In the genomic region with DNA sequence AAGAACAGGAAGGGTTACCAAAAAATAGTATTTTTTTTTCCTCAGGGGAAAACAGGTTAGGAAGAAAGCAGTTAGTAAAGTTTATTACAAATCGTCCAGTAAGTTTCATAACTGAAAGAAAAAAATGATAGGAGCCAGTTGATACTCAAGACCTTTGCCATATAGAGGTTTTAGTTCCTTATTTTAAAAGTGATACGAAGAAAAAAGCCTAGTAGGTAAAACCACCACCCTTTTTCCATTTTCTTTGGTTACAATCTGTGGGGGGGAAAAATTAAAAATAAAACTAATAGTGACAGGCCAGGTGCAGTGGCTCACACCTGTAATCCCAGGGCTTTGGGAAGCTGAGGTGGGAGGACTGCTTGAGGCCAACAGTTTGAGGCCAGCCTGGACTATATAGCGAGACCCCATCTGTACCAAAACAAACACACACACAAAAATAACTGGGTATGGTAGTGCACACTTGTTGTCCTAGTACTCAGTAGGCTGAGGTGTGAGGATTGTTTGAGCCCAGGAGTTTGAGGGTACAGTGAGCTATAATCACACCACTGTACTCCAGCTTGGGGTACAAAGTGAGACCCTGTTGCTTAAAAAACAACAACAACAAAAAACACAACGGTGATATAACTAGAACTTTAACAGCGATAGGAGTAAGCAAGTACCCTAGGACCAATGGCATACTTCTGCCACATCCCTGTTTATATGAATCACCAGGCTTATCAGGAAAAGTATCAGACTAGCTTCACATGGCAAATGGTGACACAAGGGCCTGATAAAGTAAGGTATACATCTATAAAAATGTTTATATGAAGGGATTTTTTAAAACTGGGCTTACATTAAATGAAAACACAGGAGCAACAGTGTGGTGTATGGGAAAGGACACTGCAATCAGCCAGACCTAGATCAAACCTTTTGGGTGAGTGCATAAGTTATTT, we compare ENCODE assay signal across 13 cellular contexts. TPM values are rescaled to one million over a fixed set of nuclear protein-coding genes. Genes with fewer than 3 reads are reported as not detected.
DNase-seq lines count a peak whose midpoint lies in the region; ATAC-seq, FAIRE-seq and TF ChIP-seq lines count a peak whose summit lies in the region.
"Had no signal": no experiment of that assay in that cellular context is flagged by ENCODE, and none has a peak within 500 bp of the region (broad histone marks: within the 10 kb centered on the region; RNA-seq: fewer than 3 reads in every experiment).

No MANE protein-coding gene starts in this region.

- H3K36me3 ChIP-seq in left ventricle myocardium inferior: peaks cover 16% of the 10 kb centered on the region
- H3K36me3 ChIP-seq: ovary had no signal

- H3K9me3 ChIP-seq in left ventricle myocardium inferior (replicated peaks): no peaks in the 10 kb centered on the region
- H3K9me3 ChIP-seq: ovary had no signal

- ATAC-seq in GM21526 (IDR thresholded peaks at IDR 0.05; ENCODE audit: low FRiP score, unreplicated experiment): no peak
- ATAC-seq: left ventricle myocardium superior had no signal

- H3K36me3 Mint-ChIP-seq in dendritic cell treated with granulocyte-macrophage colony-stimulating factor and Interleukin-4, amounts not matched to agents 40 ng/mL and 50 ng/mL, for 4 days (ENCODE audit: low read depth): peaks cover 33% of the 10 kb centered on the region

- no peak for DNase-seq in GM18507 (ENCODE audit: extremely low spot score, insufficient read length, low read depth)
- DNase-seq in RPMI7951 (ENCODE audit: low read depth): peak; percentile 3
- DNase-seq in H4 (ENCODE audit: low spot score): no peak
- no peak for DNase-seq in left ventricle myocardium inferior
- DNase-seq in D341Med (ENCODE audit: low spot score): no peak
- DNase-seq: left ventricle myocardium superior; NCI-H1436; ovary; stimulated activated CD4-positive, alpha-beta T cell treated with anti-CD3 and anti-CD28 coated beads, Interleukin-1b, Interleukin-23, amount 100 ng/mL, for 48 hours had no signal

- peak overlapping the region; percentile 32 for H3K27ac ChIP-seq in 22Rv1
- no peak overlapping the region for H3K27ac ChIP-seq in left ventricle myocardium inferior (replicated peaks)
- H3K27ac ChIP-seq: ovary had no signal

- peaks cover 81% of the 10 kb centered on the region for H3K4me1 ChIP-seq in left ventricle myocardium inferior

- no peak overlapping the region for H3K4me3 Mint-ChIP-seq in dendritic cell treated with granulocyte-macrophage colony-stimulating factor and Interleukin-4, amounts not matched to agents 40 ng/mL and 50 ng/mL, for 4 days

- no peaks in the 10 kb centered on the region for H3K27me3 Mint-ChIP-seq in dendritic cell treated with granulocyte-macrophage colony-stimulating factor and Interleukin-4, amounts not matched to agents 40 ng/mL and 50 ng/mL, for 4 days

- intact Hi-C loops in dendritic cell treated with granulocyte-macrophage colony-stimulating factor and Interleukin-4, amounts not matched to agents 40 ng/mL and 50 ng/mL, for 4 days (cut with micrococcal nuclease): no loop called here
- intact Hi-C loops in left ventricle myocardium inferior (cut with micrococcal nuclease): no loop called here

- peak; percentile 45 for FAIRE-seq in GM18507 (lab: Jason Lieb, UNC)
- FAIRE-seq: colon had no signal

- H3K4me3 ChIP-seq in left ventricle myocardium inferior: no peak overlapping the region
- H3K4me3 ChIP-seq: ovary had no signal

- no peak for TF ChIP-seq CTCF in 22Rv1 (IDR thresholded peaks at IDR 0.05)
- TF ChIP-seq CTCF in left ventricle myocardium inferior (IDR thresholded peaks at IDR 0.05; ENCODE audit: borderline replicate concordance): no peak

- no peaks in the 10 kb centered on the region for H3K9me3 Mint-ChIP-seq in dendritic cell treated with granulocyte-macrophage colony-stimulating factor and Interleukin-4, amounts not matched to agents 40 ng/mL and 50 ng/mL, for 4 days

- H3K27ac Mint-ChIP-seq in dendritic cell treated with granulocyte-macrophage colony-stimulating factor and Interleukin-4, amounts not matched to agents 40 ng/mL and 50 ng/mL, for 4 days: peak overlapping the region; percentile 25

- H3K4me1 Mint-ChIP-seq in dendritic cell treated with granulocyte-macrophage colony-stimulating factor and Interleukin-4, amounts not matched to agents 40 ng/mL and 50 ng/mL, for 4 days (ENCODE audit: low read depth): peaks cover 10% of the 10 kb centered on the region

- H3K27me3 ChIP-seq in left ventricle myocardium inferior (ENCODE audit: low read depth): no peaks in the 10 kb centered on the region
- H3K27me3 ChIP-seq: ovary had no signal

RNA-seq across cellular contexts. Expression of gene TMEM59, which starts 5.4 kb away (rescaled TPM):
- 394 and 422 TPM in 2 replicates for total RNA-seq in RPMI7951 (2014; rRNA removed; shearing (Covaris generic))
- 419 and 447 TPM in 2 replicates for total RNA-seq in H4 (2014; rRNA removed; shearing (Covaris generic))
- 337 TPM for total RNA-seq in left ventricle myocardium inferior

RNA-seq across cellular contexts. Expression of gene TCEANC2, which starts 5.8 kb away (rescaled TPM):
- 3.1 and 4.2 TPM in 2 replicates for total RNA-seq in RPMI7951 (2014; rRNA removed; shearing (Covaris generic))
- total RNA-seq in H4 (2014; rRNA removed; shearing (Covaris generic)): 2.8 and 3.9 TPM in 2 replicates
- 5.7 TPM for total RNA-seq in left ventricle myocardium inferior

RNA-seq across cellular contexts. Expression of gene LDLRAD1, which starts 29.7 kb away (rescaled TPM):
- not detected in 2 replicates for total RNA-seq in RPMI7951 (2014; rRNA removed; shearing (Covaris generic))
- total RNA-seq in H4 (2014; rRNA removed; shearing (Covaris generic)): not detected in 2 replicates
- total RNA-seq in left ventricle myocardium inferior: not detected
- total RNA-seq: left ventricle myocardium superior had no signal
